Comparison of ENCODE assay signal across 1 cellular context in the genomic region with DNA sequence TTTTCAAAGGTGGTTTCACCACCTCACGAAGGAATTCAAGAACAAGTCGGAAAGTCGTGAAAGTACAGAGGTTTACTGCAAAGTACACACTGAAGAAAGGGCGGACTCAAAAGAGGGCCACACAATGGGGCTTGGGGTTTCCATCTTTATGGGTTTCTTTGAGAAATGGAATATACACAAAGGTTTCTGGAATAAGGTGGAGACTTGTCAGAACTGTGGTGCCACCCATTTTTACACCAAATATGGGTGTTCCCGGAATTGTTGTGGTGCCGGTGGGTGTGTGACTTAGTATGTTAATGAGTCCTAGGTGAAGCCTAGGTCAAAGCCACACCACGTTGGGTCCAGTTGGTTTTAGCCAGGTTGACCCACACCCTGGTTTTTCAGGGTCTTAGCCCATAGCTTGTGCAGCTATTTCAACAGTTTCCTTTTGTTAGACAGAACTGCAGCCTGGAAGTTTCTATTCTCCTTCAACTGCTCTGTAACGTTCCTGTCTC.
TF ChIP-seq lines count a peak whose summit lies in the region.

No MANE protein-coding gene starts in this region.

TF ChIP-seq in K562, 482 proteins besides CTCF, POLR2A, EP300 and RAD21 (continued from another document):
- peak; percentile 64 for TF ChIP-seq MGA (IDR thresholded peaks at IDR 0.05)
- TF ChIP-seq, protein P1, sequence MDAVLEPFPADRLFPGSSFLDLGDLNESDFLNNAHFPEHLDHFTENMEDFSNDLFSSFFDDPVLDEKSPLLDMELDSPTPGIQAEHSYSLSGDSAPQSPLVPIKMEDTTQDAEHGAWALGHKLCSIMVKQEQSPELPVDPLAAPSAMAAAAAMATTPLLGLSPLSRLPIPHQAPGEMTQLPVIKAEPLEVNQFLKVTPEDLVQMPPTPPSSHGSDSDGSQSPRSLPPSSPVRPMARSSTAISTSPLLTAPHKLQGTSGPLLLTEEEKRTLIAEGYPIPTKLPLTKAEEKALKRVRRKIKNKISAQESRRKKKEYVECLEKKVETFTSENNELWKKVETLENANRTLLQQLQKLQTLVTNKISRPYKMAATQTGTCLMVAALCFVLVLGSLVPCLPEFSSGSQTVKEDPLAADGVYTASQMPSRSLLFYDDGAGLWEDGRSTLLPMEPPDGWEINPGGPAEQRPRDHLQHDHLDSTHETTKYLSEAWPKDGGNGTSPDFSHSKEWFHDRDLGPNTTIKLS (IDR thresholded peaks at IDR 0.05; ENCODE audit: borderline replicate concordance, low read depth) = peak; percentile 44; the same call in 1 of the 2 replicates
- peak; percentile 15; the same call in 1 of the 2 replicates for TF ChIP-seq DPF2 (IDR thresholded peaks at IDR 0.05)
